Comparison of ENCODE assay signal across 40 cellular contexts in the genomic region with DNA sequence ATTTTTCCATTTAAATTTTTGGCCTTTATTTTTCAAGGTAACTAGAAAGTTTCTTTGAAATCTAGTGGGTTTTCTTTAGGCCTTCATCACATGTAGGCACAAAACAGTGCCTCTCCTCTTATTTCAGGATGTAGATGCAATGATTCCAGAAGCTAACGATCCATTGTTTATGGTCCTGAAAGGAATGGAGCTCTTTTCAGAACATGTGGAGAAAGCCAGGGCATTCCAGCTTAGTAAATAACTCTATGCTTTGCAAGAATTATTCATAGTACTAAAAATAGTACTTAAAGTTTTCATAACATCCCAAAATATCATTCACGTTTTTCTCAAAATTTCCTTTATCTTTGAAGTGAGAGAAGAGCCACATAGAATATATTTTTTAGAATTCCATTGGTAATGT.
"Had no signal": no experiment of that assay in that cellular context is flagged by ENCODE, and none has a peak within 500 bp of the region (broad histone marks: within the 10 kb centered on the region; RNA-seq: fewer than 3 reads in every experiment).

No MANE protein-coding gene starts in this region.

- H3K27me3 Mint-ChIP-seq: activated CD4-positive, alpha-beta memory T cell treated with anti-CD3 and anti-CD28 coated beads for 36 hours; activated naive CD8-positive, alpha-beta T cell treated with anti-CD3 and anti-CD28 coated beads for 36 hours had no signal

- H3K9me3 ChIP-seq: body of pancreas had no signal

- H3K27me3 ChIP-seq: body of pancreas, breast epithelium had no signal

- H3K27ac ChIP-seq: body of pancreas, breast epithelium, PC-9, RWPE1, VCaP had no signal

- H2AFZ ChIP-seq: PC-9 had no signal

- H3K27ac Mint-ChIP-seq: activated B cell treated with CpG ODN at 0.5 μM for 24 hours; activated CD4-positive, alpha-beta memory T cell treated with anti-CD3 and anti-CD28 coated beads for 36 hours; activated CD8-positive, alpha-beta memory T cell treated with anti-CD3 and anti-CD28 coated beads, Interleukin-2, amount 10 ng/mL, durations not matched to agents 7 days and 5 days; activated naive CD8-positive, alpha-beta T cell treated with anti-CD3 and anti-CD28 coated beads for 36 hours; T-cell had no signal

- FAIRE-seq: RCC 7860 had no signal

- H3K4me1 ChIP-seq: body of pancreas, breast epithelium had no signal

- H3K36me3 ChIP-seq: breast epithelium had no signal

- DNase-seq: activated B cell treated with CpG ODN at 0.5 μM for 24 hours; activated CD4-positive, alpha-beta memory T cell treated with anti-CD3 and anti-CD28 coated beads for 36 hours; activated CD4-positive, alpha-beta T cell treated with anti-CD3 and anti-CD28 coated beads for 4 hours; activated CD4-positive, alpha-beta T cell treated with anti-CD3 and anti-CD28 coated beads, Interleukin-2, amount 50 U/mL, for 1 hour; activated CD4-positive, CD25-positive, alpha-beta regulatory T cell treated with anti-CD3 and anti-CD28 coated beads, Interleukin-2, amount 50 U/mL, for 72 hours; activated CD8-positive, alpha-beta memory T cell treated with anti-CD3 and anti-CD28 coated beads for 24 hours; activated CD8-positive, alpha-beta memory T cell treated with anti-CD3 and anti-CD28 coated beads, Interleukin-2, amount 10 ng/mL, durations not matched to agents 7 days and 5 days; activated CD8-positive, alpha-beta memory T cell treated with anti-CD3 and anti-CD28 coated beads, Interleukin-2, amount 50 U/mL, for 48 hours; activated effector memory CD4-positive, alpha-beta T cell treated with Interleukin-2 at 50 U/mL for 16 hours; activated naive CD4-positive, alpha-beta T cell treated with anti-CD3 and anti-CD28 coated beads, Interleukin-2, amount 50 U/mL, for 16 hours; activated naive CD8-positive, alpha-beta T cell treated with anti-CD3 and anti-CD28 coated beads for 36 hours; activated T-cell treated with anti-CD3 and anti-CD28 coated beads, Interleukin-2, amount 50 U/mL, for 48 hours; amniotic stem cell; aorta; body of pancreas; Kasumi-1; KG1; MM.1S; MV-4-11; NCI-H1092; NCI-H146; NCI-H187; NCI-H2029 treated with DMSO at 0.1 percent for 48 hours; NCI-H2107; NCI-H2171; NCI-H510A; NCI-H526; NCI-H748 treated with DMSO at 0.1 percent for 48 hours; NK-92 treated with Interleukin-12 subunit alpha and Interleukin-12 subunit beta, amount 100 ng/mL, for 24 hours; PC-9; SIG-M5; T-cell; T-helper 2 cell; T-helper 9 cell had no signal

- H3K36me3 Mint-ChIP-seq: activated CD4-positive, alpha-beta memory T cell treated with anti-CD3 and anti-CD28 coated beads for 36 hours; activated CD8-positive, alpha-beta memory T cell treated with anti-CD3 and anti-CD28 coated beads, Interleukin-2, amount 10 ng/mL, durations not matched to agents 7 days and 5 days; activated naive CD8-positive, alpha-beta T cell treated with anti-CD3 and anti-CD28 coated beads for 36 hours; T-cell had no signal

- H3K4me2 ChIP-seq: PC-9 had no signal

- ATAC-seq: activated CD8-positive, alpha-beta memory T cell treated with anti-CD3 and anti-CD28 coated beads, Interleukin-2, amount 10 ng/mL, durations not matched to agents 7 days and 5 days; body of pancreas; Right ventricle myocardium inferior; SK-N-SH treated with all-trans-retinoic acid at 6 μM for 48 hours; T-cell had no signal

- H3K4me3 Mint-ChIP-seq: activated B cell treated with CpG ODN at 0.5 μM for 24 hours; activated CD4-positive, alpha-beta memory T cell treated with anti-CD3 and anti-CD28 coated beads for 36 hours; activated CD8-positive, alpha-beta memory T cell treated with anti-CD3 and anti-CD28 coated beads, Interleukin-2, amount 10 ng/mL, durations not matched to agents 7 days and 5 days; activated naive CD8-positive, alpha-beta T cell treated with anti-CD3 and anti-CD28 coated beads for 36 hours; T-cell had no signal

- H3K4me1 Mint-ChIP-seq: activated B cell treated with CpG ODN at 0.5 μM for 24 hours; activated CD8-positive, alpha-beta memory T cell treated with anti-CD3 and anti-CD28 coated beads, Interleukin-2, amount 10 ng/mL, durations not matched to agents 7 days and 5 days; activated naive CD8-positive, alpha-beta T cell treated with anti-CD3 and anti-CD28 coated beads for 36 hours; T-cell had no signal

- H3K4me3 ChIP-seq: body of pancreas, breast epithelium, PC-9 had no signal
